Comparison of ENCODE assay signal across 8 cellular contexts in genomic region chr1:54488831-54489626, GRCh38. TPM values are rescaled to one million over a fixed set of nuclear protein-coding genes. Genes with fewer than 3 reads are reported as not detected.
DNase-seq lines count a peak whose midpoint lies in the region; ATAC-seq and TF ChIP-seq lines count a peak whose summit lies in the region.

No MANE protein-coding gene starts in this region.

- peaks cover 0 to 44% (median 25%) of the 10 kb centered on the region in 4 donors for H3K4me1 ChIP-seq in tibial nerve

- H3K4me3 ChIP-seq in LNCaP clone FGC (ENCODE audit: low read depth, low read length) (peak overlapping the region; percentile 58), SK-N-MC (peak overlapping the region; percentile 86), tibial nerve (peak overlapping the region; percentile 56 to 73 (median 70))

- H3K36me3 ChIP-seq in SK-N-MC (ENCODE audit: insufficient read depth, low read length) = no peaks in the 10 kb centered on the region
- no peaks in the 10 kb centered on the region for H3K36me3 ChIP-seq in tibial nerve

- TF ChIP-seq EP300 in tibial nerve (IDR thresholded peaks at IDR 0.05) = peak; percentile 32 to 78

- peak; percentile 96 for TF ChIP-seq CTCF in Calu3 (IDR thresholded peaks at IDR 0.05; ENCODE audit: unreplicated experiment)
- TF ChIP-seq CTCF in LNCaP clone FGC (IDR thresholded peaks at IDR 0.05; ENCODE audit: control insufficient read depth, extremely low read depth, insufficient read depth) = peak; percentile 88
- peak; percentile 98 for TF ChIP-seq CTCF in osteocyte (IDR thresholded peaks at IDR 0.05)
- peak; percentile 94 to 99 (median 97) for TF ChIP-seq CTCF in tibial nerve (IDR thresholded peaks at IDR 0.05)

- DNase-seq in Calu3 (peak; percentile 88), LNCaP clone FGC (ENCODE audit: low read depth) (no peak), SK-N-MC (ENCODE audit: low read depth, low spot score) (no peak), Right ventricle myocardium inferior (ENCODE audit: missing footprints) (peak; percentile 93), osteocyte (ENCODE audit: extremely low spot score, unreplicated experiment) (peak; percentile 95), tibial nerve (ENCODE audit: low spot score in 2 of 2) (peak; percentile 72 to 81)
- DNase-seq in activated naive CD8-positive, alpha-beta T cell treated with anti-CD3 and anti-CD28 coated beads, Interleukin-2, amount 10 ng/mL, durations not matched to agents 7 days and 5 days = peak; percentile 89

- CTCF ChIA-PET in Calu3 (lab: Charles Lee) = interaction anchor here (0.5 to 2.1 kb wide), 20 partner anchors 29 to 519 kb away, joined by 3 to 14 read pairs (median 4); partner anchors contain the start of genes CYB5RL, MRPL37 and SSBP3

- H3K27ac ChIP-seq in SK-N-MC (peak overlapping the region; percentile 94), tibial nerve (peak overlapping the region; percentile 85 to 99 (median 90))

- H3K27me3 ChIP-seq in tibial nerve = no peaks in the 10 kb centered on the region

- peak overlapping the region; percentile 73 for H3K27ac Mint-ChIP-seq in Calu3 (ENCODE audit: unreplicated experiment)
- peak overlapping the region; percentile 81 for H3K27ac Mint-ChIP-seq in activated naive CD8-positive, alpha-beta T cell treated with anti-CD3 and anti-CD28 coated beads, Interleukin-2, amount 10 ng/mL, durations not matched to agents 7 days and 5 days
- peak overlapping the region; percentile 93 for H3K27ac Mint-ChIP-seq in osteocyte (ENCODE audit: unreplicated experiment)

- 0 to 1% methylated on average over 37 to 49 of the region's 51 CpGs for WGBS in tibial nerve, 2 donors

- no peak for TF ChIP-seq POLR2A in tibial nerve (IDR thresholded peaks at IDR 0.05)

- peaks cover 21% of the 10 kb centered on the region for H3K36me3 Mint-ChIP-seq in Calu3 (ENCODE audit: insufficient read depth, unreplicated experiment)
- H3K36me3 Mint-ChIP-seq in activated naive CD8-positive, alpha-beta T cell treated with anti-CD3 and anti-CD28 coated beads, Interleukin-2, amount 10 ng/mL, durations not matched to agents 7 days and 5 days = no peaks in the 10 kb centered on the region
- H3K36me3 Mint-ChIP-seq in osteocyte (ENCODE audit: unreplicated experiment) = no peaks in the 10 kb centered on the region

- POLR2A ChIA-PET in activated naive CD8-positive, alpha-beta T cell treated with anti-CD3 and anti-CD28 coated beads, Interleukin-2, amount 10 ng/mL, durations not matched to agents 7 days and 5 days (lab: Charles Lee) = interaction anchor here (0.6 to 6.6 kb wide), 15 partner anchors 9 to 436 kb away, joined by 3 to 74 read pairs (median 5); partner anchors contain the start of genes SSBP3, TCEANC2 and TMEM59

- peak overlapping the region; percentile 85 for H3K9ac ChIP-seq in SK-N-MC (ENCODE audit: insufficient read length)

- H3K27me3 Mint-ChIP-seq in Calu3 (ENCODE audit: unreplicated experiment) (peaks cover 58% of the 10 kb centered on the region), osteocyte (ENCODE audit: unreplicated experiment) (peaks cover 12% of the 10 kb centered on the region)
- peaks cover 24% of the 10 kb centered on the region for H3K27me3 Mint-ChIP-seq in activated naive CD8-positive, alpha-beta T cell treated with anti-CD3 and anti-CD28 coated beads, Interleukin-2, amount 10 ng/mL, durations not matched to agents 7 days and 5 days

- ATAC-seq in GM21526 (IDR thresholded peaks at IDR 0.05; ENCODE audit: low FRiP score, unreplicated experiment) = peak; percentile 56
- ATAC-seq in activated naive CD8-positive, alpha-beta T cell treated with anti-CD3 and anti-CD28 coated beads, Interleukin-2, amount 10 ng/mL, durations not matched to agents 7 days and 5 days (ENCODE audit: low read depth) = peak; percentile 69
- ATAC-seq in Right ventricle myocardium inferior = peak; percentile 81

- H3K4me1 Mint-ChIP-seq in Calu3 (ENCODE audit: low read depth, unreplicated experiment) (peaks cover 21% of the 10 kb centered on the region), osteocyte (ENCODE audit: unreplicated experiment) (peaks cover 27% of the 10 kb centered on the region)
- H3K4me1 Mint-ChIP-seq in activated naive CD8-positive, alpha-beta T cell treated with anti-CD3 and anti-CD28 coated beads, Interleukin-2, amount 10 ng/mL, durations not matched to agents 7 days and 5 days = peaks cover 27% of the 10 kb centered on the region

- H3K9me3 ChIP-seq in SK-N-MC (ENCODE audit: low read depth, low read length) = no peaks in the 10 kb centered on the region
- no peaks in the 10 kb centered on the region for H3K9me3 ChIP-seq in tibial nerve

- H3K4me3 Mint-ChIP-seq in Calu3 (ENCODE audit: low read depth, unreplicated experiment) (peak overlapping the region; percentile 56), osteocyte (ENCODE audit: unreplicated experiment) (peak overlapping the region; percentile 87)
- H3K4me3 Mint-ChIP-seq in activated naive CD8-positive, alpha-beta T cell treated with anti-CD3 and anti-CD28 coated beads, Interleukin-2, amount 10 ng/mL, durations not matched to agents 7 days and 5 days = peak overlapping the region; percentile 86

- no TSS peak for BruUV-seq in Calu3 (replicated peaks; lab: Mats Ljungman, UMichigan)

- intact Hi-C loops in Calu3 (cut with micrococcal nuclease; ENCODE audit: unreplicated experiment) (loop anchor here (1.0 to 5.0 kb wide), 5 partner anchors 82 to 418 kb away; no protein-coding TSS in a partner anchor), Right ventricle myocardium inferior (cut with DNase I) (loop anchor here (1.0 to 10.0 kb wide), 9 partner anchors 82 to 542 kb away; partner anchors contain the start of genes CYB5RL, IFT25, LRRC42 and MRPL37)

- H3K9me3 Mint-ChIP-seq in Calu3 (ENCODE audit: low read depth, unreplicated experiment) (no peaks in the 10 kb centered on the region), osteocyte (ENCODE audit: unreplicated experiment) (no peaks in the 10 kb centered on the region)
- no peaks in the 10 kb centered on the region for H3K9me3 Mint-ChIP-seq in activated naive CD8-positive, alpha-beta T cell treated with anti-CD3 and anti-CD28 coated beads, Interleukin-2, amount 10 ng/mL, durations not matched to agents 7 days and 5 days

RNA-seq across cellular contexts. Expression of gene ACOT11, which starts 59.0 kb away (rescaled TPM):
- 10.4 TPM in 2 replicates for total RNA-seq in Calu3 (2022)
- 1 to 10 TPM; 1.0 to 1.2 TPM for total RNA-seq in activated naive CD8-positive, alpha-beta T cell treated with anti-CD3 and anti-CD28 coated beads, Interleukin-2, amount 10 ng/mL, durations not matched to agents 7 days and 5 days
- total RNA-seq in Right ventricle myocardium inferior = 43.4 TPM
- total RNA-seq in osteocyte = 0.24 and 0.35 TPM in 2 replicates
- 10 to 100 TPM in 2 of 4 donors, 1 to 10 TPM in 2; 7.5 to 13.8 (median 10.2) TPM for total RNA-seq in tibial nerve

Comparison
In these comparisons a context has a peak if more than half of its experiments do, and no peak if none do; other contexts are left out.
1. DNase-seq: peak in Calu3 (single experiment), activated naive CD8-positive, alpha-beta T cell treated with anti-CD3 and anti-CD28 coated beads, Interleukin-2, amount 10 ng/mL, durations not matched to agents 7 days and 5 days (single experiment), Right ventricle myocardium inferior (single experiment), osteocyte (single experiment) and tibial nerve (2 of 2); none in LNCaP clone FGC (single experiment) and SK-N-MC (single experiment).
2. Peak in every context shown above with its lines, with median percentiles within 50 percentile points of each other: H3K27ac Mint-ChIP-seq, H3K4me3 Mint-ChIP-seq, CTCF ChIP-seq, ATAC-seq and H3K4me3 ChIP-seq.